Comparison of ENCODE assay signal across 8 cellular contexts in genomic region chr3:169664034-169664820, GRCh38. TPM values are rescaled to one million over a fixed set of nuclear protein-coding genes. Genes with fewer than 3 reads are reported as not detected.
DNase-seq lines count a peak whose midpoint lies in the region; ATAC-seq and TF ChIP-seq lines count a peak whose summit lies in the region.

No MANE protein-coding gene starts in this region.

- H3K4me3 Mint-ChIP-seq in T-helper 17 cell: peak overlapping the region; percentile 86

- TF ChIP-seq RAD21 in HCT116 (IDR thresholded peaks at IDR 0.05; ENCODE audit: low read depth): no peak

- no peaks in the 10 kb centered on the region for H3K9me3 ChIP-seq in HCT116 (ENCODE audit: control insufficient read depth in 1 of 2, insufficient read depth in 1 of 2, low read depth in 1 of 2, low read length in 2 of 2)
- H3K9me3 ChIP-seq in T-helper 17 cell (ENCODE audit: control insufficient read depth, low read length, poor library complexity, severe bottlenecking): peaks cover 2% of the 10 kb centered on the region
- H3K9me3 ChIP-seq in gastroesophageal sphincter: no peaks in the 10 kb centered on the region

- H3K27me3 ChIP-seq in HCT116 (ENCODE audit: insufficient read depth, low read length) (peaks cover 45% of the 10 kb centered on the region), gastroesophageal sphincter (peaks cover 97% of the 10 kb centered on the region)

- H3K27ac Mint-ChIP-seq in T-helper 17 cell: no peak overlapping the region

- peaks cover 30% of the 10 kb centered on the region for H3K4me1 Mint-ChIP-seq in T-helper 17 cell

- H3K27me3 Mint-ChIP-seq in T-helper 17 cell: peaks cover 86% of the 10 kb centered on the region

- H4K20me1 ChIP-seq in HCT116 (ENCODE audit: insufficient read depth): no peaks in the 10 kb centered on the region

- H3K27ac ChIP-seq in HCT116 (ENCODE audit: low read depth, low read length) (no peak overlapping the region), gastroesophageal sphincter (peak overlapping the region; percentile 65 to 94 (median 76))

- CTCF ChIA-PET in HCT116 (lab: Charles Lee): interaction anchor here (1.2 kb wide), 1 partner anchor 515 kb away, joined by 3 read pairs; no protein-coding TSS in a partner anchor

- intact Hi-C loops in HCT116 (cut with micrococcal nuclease): no loop called here

- peak overlapping the region; percentile 94 for H3K4me2 ChIP-seq in HCT116 (ENCODE audit: low read length)

- peaks cover 11% of the 10 kb centered on the region for H3K36me3 Mint-ChIP-seq in T-helper 17 cell (ENCODE audit: low read depth)

- peaks cover under 1 to 32% of the 10 kb centered on the region in 2 experiments; a peak in 3 of 4 replicates for H3K4me1 ChIP-seq in HCT116 (ENCODE audit: control insufficient read depth in 1 of 2, insufficient read depth in 2 of 2, low read length in 2 of 2)
- peaks cover 0 to 72% (median 28%) of the 10 kb centered on the region in 3 donors for H3K4me1 ChIP-seq in gastroesophageal sphincter

- no TSS peak for BruUV-seq in HCT116 (replicated peaks; lab: Mats Ljungman, UMichigan)

- H3K36me3 ChIP-seq in HCT116 (ENCODE audit: control insufficient read depth in 1 of 2, insufficient read depth in 2 of 2, low read length in 2 of 2) (no peaks in the 10 kb centered on the region), gastroesophageal sphincter (no peaks in the 10 kb centered on the region)

- no peak for ATAC-seq in HCT116
- no peak for ATAC-seq in T-helper 17 cell
- no peak for ATAC-seq in gastroesophageal sphincter
- no peak for ATAC-seq in HG02588 (IDR thresholded peaks at IDR 0.05; ENCODE audit: unreplicated experiment)
- no peak for ATAC-seq in activated CD4-positive, CD25-positive, alpha-beta regulatory T cell treated with anti-CD3 and anti-CD28 coated beads, Interleukin-2, amount 50 U/mL, for 24 hours

- TF ChIP-seq POLR2A in HCT116 (IDR thresholded peaks at IDR 0.05; ENCODE audit: borderline replicate concordance, extremely low read depth, insufficient read depth, insufficient read length) (no peak), gastroesophageal sphincter (IDR thresholded peaks at IDR 0.05) (no peak)

- POLR2A ChIA-PET in HCT116 (lab: Charles Lee): no interaction called here

- TF ChIP-seq EP300 in gastroesophageal sphincter (IDR thresholded peaks at IDR 0.05): no peak

- WGBS in gastroesophageal sphincter (ENCODE audit: low coverage in 1 of 2), 2 donors: 15 to 39% methylated on average over 12 to 15 of the region's 16 CpGs

- H3K79me2 ChIP-seq in HCT116 (ENCODE audit: insufficient read depth, low read length): no peaks in the 10 kb centered on the region

- peak overlapping the region; percentile 100 for H2AFZ ChIP-seq in HCT116 (ENCODE audit: low read depth, low read length, poor library complexity, severe bottlenecking)

- TF ChIP-seq CTCF in HCT116 (IDR thresholded peaks at IDR 0.05 in 2 of 3, conservative IDR thresholded peaks at IDR 0.05 in 1 of 3; ENCODE audit: borderline replicate concordance in 1 of 3, insufficient read depth in 1 of 3, low read depth in 2 of 3, low read length in 2 of 3) (no peak), gastroesophageal sphincter (IDR thresholded peaks at IDR 0.05) (no peak)

- H3K9me2 ChIP-seq in HCT116 (ENCODE audit: insufficient read depth): no peaks in the 10 kb centered on the region

- no peak for DNase-seq in HCT116 (ENCODE audit: low read depth, low spot score)
- no peak for DNase-seq in T-helper 17 cell
- DNase-seq in renal cortical epithelial cell (ENCODE audit: low read depth): peak; percentile 26
- DNase-seq in NCI-H510A treated with DMSO at 0.1 percent for 48 hours (lab: John Stamatoyannopoulos, UW): no peak
- DNase-seq in DMS153 treated with DMSO at 0.1 percent for 48 hours (lab: John Stamatoyannopoulos, UW; ENCODE audit: unreplicated experiment): no peak

- H3K4me3 ChIP-seq in HCT116 (replicated peaks in 1 of 2; ENCODE audit: low read depth in 1 of 2, low read length in 2 of 2): peak overlapping the region; percentile 58 to 65
- H3K4me3 ChIP-seq in gastroesophageal sphincter: peak overlapping the region; percentile 62 to 74

- RAD21 ChIA-PET in HCT116 (lab: Charles Lee; ENCODE audit: low non-redundant PET in 1 of 2, low total read pairs in 2 of 2, uncharacterized antibody in 2 of 2, unreplicated experiment in 2 of 2): interaction anchor here in 1 of 2 experiments (0.6 kb wide), 1 partner anchor 518 kb away, joined by 3 read pairs; no protein-coding TSS in a partner anchor

- no peak overlapping the region for H3K9ac ChIP-seq in HCT116 (ENCODE audit: low read length)

TF ChIP-seq in HCT116, 20 proteins besides CTCF, POLR2A, EP300 and RAD21:
- TF ChIP-seq ATF3 (IDR thresholded peaks at IDR 0.05): no peak
- no peak for TF ChIP-seq CEBPB (IDR thresholded peaks at IDR 0.05; ENCODE audit: low read depth)
- no peak for TF ChIP-seq ELF1 (IDR thresholded peaks at IDR 0.05; ENCODE audit: borderline replicate concordance, low read depth)
- no peak for TF ChIP-seq REST (IDR thresholded peaks at IDR 0.05; ENCODE audit: low read depth)
- TF ChIP-seq SP1 (IDR thresholded peaks at IDR 0.05; ENCODE audit: low read depth): no peak
- TF ChIP-seq SRF (IDR thresholded peaks at IDR 0.05; ENCODE audit: low read depth): no peak
- no peak for TF ChIP-seq POLR2AphosphoS5 (IDR thresholded peaks at IDR 0.05; ENCODE audit: low read depth, low read length)
- TF ChIP-seq MAX (IDR thresholded peaks at IDR 0.05): no peak
- TF ChIP-seq ZFX (IDR thresholded peaks at IDR 0.05): no peak
- no peak for TF ChIP-seq YY1 (IDR thresholded peaks at IDR 0.05; ENCODE audit: extremely low read depth, insufficient replicate concordance, low read depth, low read length)
- no peak for TF ChIP-seq TCF7L2 (IDR thresholded peaks at IDR 0.05; ENCODE audit: borderline replicate concordance, extremely low read depth, insufficient read depth, insufficient read length)
- no peak for TF ChIP-seq CBX3 (IDR thresholded peaks at IDR 0.05; ENCODE audit: low read depth)
- TF ChIP-seq SIN3A (IDR thresholded peaks at IDR 0.05; ENCODE audit: low read depth): no peak
- TF ChIP-seq EZH2 (IDR thresholded peaks at IDR 0.05): no peak
- TF ChIP-seq EGR1 (IDR thresholded peaks at IDR 0.05; ENCODE audit: low read depth): no peak
- no peak for TF ChIP-seq JUND (IDR thresholded peaks at IDR 0.05)

RNA-seq across cellular contexts. Expression of gene MECOM, which starts 0.7 kb away (rescaled TPM):
- total RNA-seq in HCT116 (2021; ENCODE audit: unreplicated experiment): 3.1 TPM
- 0.66 and 0.78 TPM in 2 replicates for polyA plus RNA-seq in HCT116 (2012)
- total RNA-seq in T-helper 17 cell: 1 to 10 TPM in 1 of 2 donors, under 1 TPM in 1; 0.70 to 1.2 TPM
- 10 to 100 TPM; 13.7 to 92.6 (median 55.6) TPM for total RNA-seq in gastroesophageal sphincter
- 23.1 and 142 TPM in 2 replicates for total RNA-seq in renal cortical epithelial cell
